1 cellular context compared by ENCODE assay signal in genomic region chr10:98055875-98056516, GRCh38.
A peak's percentile ranks its signal among the peaks of the same experiment; 100 is the strongest.
TF ChIP-seq lines count a peak whose summit lies in the region.

No MANE protein-coding gene starts in this region.

TF ChIP-seq in WTC11, 78 proteins besides CTCF, POLR2A, EP300 and RAD21 (continued from another document and continues in another):
- TF ChIP-seq, protein P1, sequence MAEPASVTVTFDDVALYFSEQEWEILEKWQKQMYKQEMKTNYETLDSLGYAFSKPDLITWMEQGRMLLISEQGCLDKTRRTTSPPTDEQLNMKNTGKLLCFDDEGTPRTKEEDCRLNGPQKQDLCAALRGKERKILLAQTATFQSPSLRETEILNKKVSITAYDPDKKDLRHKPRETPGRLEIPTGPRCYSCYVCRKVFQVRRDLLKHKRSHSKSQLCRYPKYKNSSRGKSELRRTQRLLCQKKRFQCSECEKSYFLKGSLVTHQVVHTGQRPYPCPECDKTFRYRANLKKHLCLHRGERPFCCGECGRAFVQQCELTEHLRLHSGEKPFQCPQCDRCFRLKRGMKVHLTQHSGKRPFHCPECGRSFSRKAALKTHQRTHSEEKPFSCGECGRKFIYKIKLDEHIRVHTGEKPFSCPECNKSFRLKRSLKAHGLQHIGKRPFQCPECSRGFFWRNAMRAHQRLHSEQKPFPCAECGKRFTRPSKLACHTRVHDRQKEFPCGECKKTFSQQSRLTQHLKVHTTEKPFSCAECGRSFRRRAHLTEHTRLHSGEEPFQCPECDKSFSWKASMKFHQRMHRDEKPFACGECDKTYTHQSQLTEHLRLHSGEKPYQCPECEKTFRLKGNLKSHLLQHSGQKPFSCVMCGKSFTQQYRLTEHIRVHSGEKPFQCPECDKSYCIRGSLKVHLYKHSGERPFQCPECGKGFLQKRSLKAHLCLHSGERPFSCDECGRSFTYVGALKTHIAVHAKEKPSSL (CRISPR knock-in tag; conservative IDR thresholded peaks at IDR 0.05): no peak
- no peak for TF ChIP-seq TCF7 (CRISPR knock-in tag; IDR thresholded peaks at IDR 0.05; ENCODE audit: low read depth)
- no peak for TF ChIP-seq EMX1 (CRISPR knock-in tag; IDR thresholded peaks at IDR 0.05)
- no peak for TF ChIP-seq CREM (CRISPR knock-in tag; IDR thresholded peaks at IDR 0.05)
- 0 out of 2 replicates have a peak, but pooled peaks have one; percentile 37 for TF ChIP-seq FOXP4 (CRISPR knock-in tag; IDR thresholded peaks at IDR 0.05)
- TF ChIP-seq RORB (CRISPR knock-in tag; IDR thresholded peaks at IDR 0.05): no peak
- no peak for TF ChIP-seq HMGXB4 (CRISPR knock-in tag; IDR thresholded peaks at IDR 0.05)
- no peak for TF ChIP-seq OVOL2 (CRISPR knock-in tag; IDR thresholded peaks at IDR 0.05; ENCODE audit: borderline replicate concordance)
- no peak for TF ChIP-seq ELF4 (CRISPR knock-in tag; IDR thresholded peaks at IDR 0.05; ENCODE audit: low read depth)
- peak; percentile 64; the same call in 1 of the 2 replicates for TF ChIP-seq JUN (CRISPR knock-in tag; IDR thresholded peaks at IDR 0.05)
- no peak for TF ChIP-seq MXD4 (CRISPR knock-in tag; IDR thresholded peaks at IDR 0.05; ENCODE audit: borderline replicate concordance)
- no peak for TF ChIP-seq ATF2 (CRISPR knock-in tag; IDR thresholded peaks at IDR 0.05; ENCODE audit: borderline replicate concordance, low read depth)
- no peak for TF ChIP-seq NFYB (CRISPR knock-in tag; conservative IDR thresholded peaks at IDR 0.05; ENCODE audit: low read depth)
- TF ChIP-seq, protein P2, sequence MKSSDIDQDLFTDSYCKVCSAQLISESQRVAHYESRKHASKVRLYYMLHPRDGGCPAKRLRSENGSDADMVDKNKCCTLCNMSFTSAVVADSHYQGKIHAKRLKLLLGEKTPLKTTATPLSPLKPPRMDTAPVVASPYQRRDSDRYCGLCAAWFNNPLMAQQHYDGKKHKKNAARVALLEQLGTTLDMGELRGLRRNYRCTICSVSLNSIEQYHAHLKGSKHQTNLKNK (CRISPR knock-in tag; IDR thresholded peaks at IDR 0.05): no peak
- TF ChIP-seq ETV6 (CRISPR knock-in tag; IDR thresholded peaks at IDR 0.05): no peak
- TF ChIP-seq, protein P3, sequence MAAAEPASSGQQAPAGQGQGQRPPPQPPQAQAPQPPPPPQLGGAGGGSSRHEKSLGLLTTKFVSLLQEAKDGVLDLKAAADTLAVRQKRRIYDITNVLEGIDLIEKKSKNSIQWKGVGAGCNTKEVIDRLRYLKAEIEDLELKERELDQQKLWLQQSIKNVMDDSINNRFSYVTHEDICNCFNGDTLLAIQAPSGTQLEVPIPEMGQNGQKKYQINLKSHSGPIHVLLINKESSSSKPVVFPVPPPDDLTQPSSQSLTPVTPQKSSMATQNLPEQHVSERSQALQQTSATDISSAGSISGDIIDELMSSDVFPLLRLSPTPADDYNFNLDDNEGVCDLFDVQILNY (CRISPR knock-in tag; IDR thresholded peaks at IDR 0.05): no peak
- no peak for TF ChIP-seq SP1 (CRISPR knock-in tag; conservative IDR thresholded peaks at IDR 0.05)
- no peak for TF ChIP-seq CBFB (CRISPR knock-in tag; IDR thresholded peaks at IDR 0.05; ENCODE audit: low read depth)
- no peak for TF ChIP-seq GRHL2 (CRISPR knock-in tag; IDR thresholded peaks at IDR 0.05; ENCODE audit: insufficient replicate concordance, severe bottlenecking)
- TF ChIP-seq, protein P4, sequence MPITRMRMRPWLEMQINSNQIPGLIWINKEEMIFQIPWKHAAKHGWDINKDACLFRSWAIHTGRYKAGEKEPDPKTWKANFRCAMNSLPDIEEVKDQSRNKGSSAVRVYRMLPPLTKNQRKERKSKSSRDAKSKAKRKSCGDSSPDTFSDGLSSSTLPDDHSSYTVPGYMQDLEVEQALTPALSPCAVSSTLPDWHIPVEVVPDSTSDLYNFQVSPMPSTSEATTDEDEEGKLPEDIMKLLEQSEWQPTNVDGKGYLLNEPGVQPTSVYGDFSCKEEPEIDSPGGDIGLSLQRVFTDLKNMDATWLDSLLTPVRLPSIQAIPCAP (CRISPR knock-in tag; IDR thresholded peaks at IDR 0.05): no peak
- no peak for TF ChIP-seq ZNF532 (CRISPR knock-in tag; IDR thresholded peaks at IDR 0.05; ENCODE audit: borderline replicate concordance)
- no peak for TF ChIP-seq ATF3 (CRISPR knock-in tag; conservative IDR thresholded peaks at IDR 0.05)
- TF ChIP-seq, protein P5, sequence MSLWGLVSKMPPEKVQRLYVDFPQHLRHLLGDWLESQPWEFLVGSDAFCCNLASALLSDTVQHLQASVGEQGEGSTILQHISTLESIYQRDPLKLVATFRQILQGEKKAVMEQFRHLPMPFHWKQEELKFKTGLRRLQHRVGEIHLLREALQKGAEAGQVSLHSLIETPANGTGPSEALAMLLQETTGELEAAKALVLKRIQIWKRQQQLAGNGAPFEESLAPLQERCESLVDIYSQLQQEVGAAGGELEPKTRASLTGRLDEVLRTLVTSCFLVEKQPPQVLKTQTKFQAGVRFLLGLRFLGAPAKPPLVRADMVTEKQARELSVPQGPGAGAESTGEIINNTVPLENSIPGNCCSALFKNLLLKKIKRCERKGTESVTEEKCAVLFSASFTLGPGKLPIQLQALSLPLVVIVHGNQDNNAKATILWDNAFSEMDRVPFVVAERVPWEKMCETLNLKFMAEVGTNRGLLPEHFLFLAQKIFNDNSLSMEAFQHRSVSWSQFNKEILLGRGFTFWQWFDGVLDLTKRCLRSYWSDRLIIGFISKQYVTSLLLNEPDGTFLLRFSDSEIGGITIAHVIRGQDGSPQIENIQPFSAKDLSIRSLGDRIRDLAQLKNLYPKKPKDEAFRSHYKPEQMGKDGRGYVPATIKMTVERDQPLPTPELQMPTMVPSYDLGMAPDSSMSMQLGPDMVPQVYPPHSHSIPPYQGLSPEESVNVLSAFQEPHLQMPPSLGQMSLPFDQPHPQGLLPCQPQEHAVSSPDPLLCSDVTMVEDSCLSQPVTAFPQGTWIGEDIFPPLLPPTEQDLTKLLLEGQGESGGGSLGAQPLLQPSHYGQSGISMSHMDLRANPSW (CRISPR knock-in tag; conservative IDR thresholded peaks at IDR 0.05; ENCODE audit: low read depth): no peak
- TF ChIP-seq, protein P6, sequence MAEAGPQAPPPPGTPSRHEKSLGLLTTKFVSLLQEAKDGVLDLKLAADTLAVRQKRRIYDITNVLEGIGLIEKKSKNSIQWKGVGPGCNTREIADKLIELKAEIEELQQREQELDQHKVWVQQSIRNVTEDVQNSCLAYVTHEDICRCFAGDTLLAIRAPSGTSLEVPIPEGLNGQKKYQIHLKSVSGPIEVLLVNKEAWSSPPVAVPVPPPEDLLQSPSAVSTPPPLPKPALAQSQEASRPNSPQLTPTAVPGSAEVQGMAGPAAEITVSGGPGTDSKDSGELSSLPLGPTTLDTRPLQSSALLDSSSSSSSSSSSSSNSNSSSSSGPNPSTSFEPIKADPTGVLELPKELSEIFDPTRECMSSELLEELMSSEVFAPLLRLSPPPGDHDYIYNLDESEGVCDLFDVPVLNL (CRISPR knock-in tag; IDR thresholded peaks at IDR 0.05; ENCODE audit: borderline replicate concordance, low read depth): no peak
- TF ChIP-seq MLX (CRISPR knock-in tag; IDR thresholded peaks at IDR 0.05): no peak
- TF ChIP-seq IRF2 (CRISPR knock-in tag; IDR thresholded peaks at IDR 0.05; ENCODE audit: borderline replicate concordance, low read depth): no peak
- TF ChIP-seq ZNF423 (CRISPR knock-in tag; IDR thresholded peaks at IDR 0.05): no peak
- no peak for TF ChIP-seq ZNF512 (CRISPR knock-in tag; IDR thresholded peaks at IDR 0.05; ENCODE audit: borderline replicate concordance)
- no peak for TF ChIP-seq ZNF138 (CRISPR knock-in tag; conservative IDR thresholded peaks at IDR 0.05)
- TF ChIP-seq SMAD4 (CRISPR knock-in tag; IDR thresholded peaks at IDR 0.05): peak; percentile 66; the same call in 1 of the 2 replicates
- TF ChIP-seq NR1H2 (CRISPR knock-in tag; IDR thresholded peaks at IDR 0.05): no peak
- TF ChIP-seq FOXK1 (CRISPR knock-in tag; IDR thresholded peaks at IDR 0.05): no peak
- TF ChIP-seq KAT7 (CRISPR knock-in tag; IDR thresholded peaks at IDR 0.05; ENCODE audit: borderline replicate concordance): 0 out of 2 replicates have a peak, but pooled peaks have one; percentile 24
- TF ChIP-seq ZNF121 (CRISPR knock-in tag; IDR thresholded peaks at IDR 0.05): no peak
- no peak for TF ChIP-seq GABPB1 (CRISPR knock-in tag; IDR thresholded peaks at IDR 0.05)
